ENCODE assay signal across 8 cellular contexts in the genomic region with DNA sequence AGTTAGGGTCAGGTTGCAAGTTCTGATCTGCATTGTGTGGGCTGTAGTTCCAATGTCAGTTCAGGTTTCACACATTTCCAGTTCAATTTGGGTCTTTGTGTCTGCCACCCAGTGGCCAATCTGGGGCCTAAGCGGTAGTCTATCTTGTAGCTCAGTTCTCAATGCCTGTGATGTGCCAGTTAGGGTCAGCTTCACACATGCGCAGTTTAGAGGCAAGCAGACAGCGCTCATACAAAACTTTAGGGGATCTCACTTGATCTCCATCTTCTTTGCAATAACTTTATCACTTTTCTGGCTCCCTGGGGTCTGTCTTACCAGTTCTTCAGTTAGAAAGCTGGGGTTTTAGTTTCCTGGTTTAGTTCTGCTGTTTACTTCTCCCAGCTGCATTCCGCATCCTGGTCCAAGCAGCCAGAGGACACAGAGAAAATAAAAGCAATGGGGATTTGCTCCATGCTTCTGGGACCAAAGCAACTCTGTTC. TPM values are rescaled to one million over a fixed set of nuclear protein-coding genes. Genes with fewer than 3 reads are reported as not detected.
DNase-seq lines count a peak whose midpoint lies in the region; TF ChIP-seq lines count a peak whose summit lies in the region.

No MANE protein-coding gene starts in this region.

- H4K20me1 ChIP-seq in GM23248 (ENCODE audit: insufficient read depth): no peaks in the 10 kb centered on the region

- peak; percentile 77 for TF ChIP-seq CTCF in LNCAP (IDR thresholded peaks at IDR 0.05)
- peak; percentile 57 for TF ChIP-seq CTCF in glutamatergic neuron (IDR thresholded peaks at IDR 0.05; ENCODE audit: partially characterized antibody, unreplicated experiment)
- peak in 1 of 3 donors; percentile 41 for TF ChIP-seq CTCF in ovary (IDR thresholded peaks at IDR 0.05)

- no peaks in the 10 kb centered on the region for H3K4me1 Mint-ChIP-seq in glutamatergic neuron (ENCODE audit: low read depth, unreplicated experiment)

- no peaks in the 10 kb centered on the region for H3F3A ChIP-seq in GM23248 (ENCODE audit: insufficient read depth)

- H3K36me3 Mint-ChIP-seq in glutamatergic neuron (ENCODE audit: unreplicated experiment): peaks cover 12% of the 10 kb centered on the region

- H3K9me3 Mint-ChIP-seq in glutamatergic neuron (ENCODE audit: unreplicated experiment): peaks cover 10% of the 10 kb centered on the region

- H3K9me2 ChIP-seq in GM23248 (ENCODE audit: insufficient read depth): no peaks in the 10 kb centered on the region

- DNase-seq in G401 (ENCODE audit: low spot score) (peak; percentile 91), GM23248 (peak; percentile 89), SIG-M5 (lab: John Stamatoyannopoulos, UW) (peak; percentile 7), glutamatergic neuron (peak; percentile 58), ovary (peak; percentile 31 to 55 (median 42))
- DNase-seq in activated naive CD4-positive, alpha-beta T cell treated with anti-CD3 and anti-CD28 coated beads, Interleukin-2, amount 50 U/mL, for 16 hours: peak; percentile 55

- no peak overlapping the region for H3K4me3 Mint-ChIP-seq in glutamatergic neuron (ENCODE audit: unreplicated experiment)

- H3K79me2 ChIP-seq in GM23248 (ENCODE audit: insufficient read depth): no peaks in the 10 kb centered on the region

- H3K4me2 ChIP-seq in GM23248 (ENCODE audit: unreplicated experiment): peak overlapping the region; percentile 77

- in situ Hi-C loops in G401 (cut with HindIII; ENCODE audit: low sequenced_read_pairs) (no loop called here), GM23248 (cut with MboI) (no loop called here)

- intact Hi-C loops in ovary (cut with DNase I): loop anchor here in 1 of 4 donors (10.0 kb wide), 1 partner anchor 350 kb away; no protein-coding TSS in a partner anchor

- H3K27me3 Mint-ChIP-seq in glutamatergic neuron (ENCODE audit: unreplicated experiment): peaks cover 5% of the 10 kb centered on the region

- H3K27me3 ChIP-seq in GM23248 (replicated peaks; ENCODE audit: insufficient read depth) (no peaks in the 10 kb centered on the region), ovary (no peaks in the 10 kb centered on the region)

- TF ChIP-seq EP300 in ovary (IDR thresholded peaks at IDR 0.05): no peak

- H2AFZ ChIP-seq in GM23248: peak overlapping the region; percentile 87

- H3K9ac ChIP-seq in GM23248: no peak overlapping the region

- H3K9me3 ChIP-seq in GM23248 (ENCODE audit: low read depth): no peaks in the 10 kb centered on the region
- H3K9me3 ChIP-seq in ovary: no peaks in the 10 kb centered on the region

- H3K27ac Mint-ChIP-seq in glutamatergic neuron (ENCODE audit: unreplicated experiment): no peak overlapping the region

- H3K27ac ChIP-seq in GM23248 (no peak overlapping the region), ovary (no peak overlapping the region), urinary bladder (ENCODE audit: low read depth) (no peak overlapping the region)

- H3K4me1 ChIP-seq in GM23248 (ENCODE audit: insufficient read depth) (no peaks in the 10 kb centered on the region), ovary (ENCODE audit: insufficient read depth) (no peaks in the 10 kb centered on the region), urinary bladder (ENCODE audit: insufficient read depth) (no peaks in the 10 kb centered on the region)

- H3K36me3 ChIP-seq in GM23248 (ENCODE audit: low read depth): no peaks in the 10 kb centered on the region
- H3K36me3 ChIP-seq in ovary: no peaks in the 10 kb centered on the region
- H3K36me3 ChIP-seq in urinary bladder (ENCODE audit: insufficient read depth): no peaks in the 10 kb centered on the region

- H3K4me3 ChIP-seq in GM23248 (peak overlapping the region; percentile 55), ovary (no peak overlapping the region), urinary bladder (ENCODE audit: low read depth, low read length) (peak overlapping the region; percentile 22)

- 25 to 28% methylated on average over 4 of the region's 4 CpGs for WGBS in GM23248 (ENCODE audit: low coverage in 1 of 2, low lambda C conversion rate in 2 of 2, missing lambda C conversion rate in 2 of 2), 2 experiments
- 18 to 21% (median 21%) methylated on average over 4 of the region's 4 CpGs for WGBS in ovary, 3 donors
- WGBS in urinary bladder: 17% methylated on average over 4 of the region's 4 CpGs

- no peak for TF ChIP-seq POLR2A in ovary (IDR thresholded peaks at IDR 0.05)

RNA-seq across cellular contexts. Expression of a gene that starts 11.0 kb away (rescaled TPM):
- 32.8 and 35.6 TPM in 2 replicates for total RNA-seq in G401 (2014; rRNA removed; shearing (Covaris generic))
- 23.1 and 23.6 TPM in 2 replicates for total RNA-seq in GM23248 (2014; rRNA removed; shearing (Covaris generic))
- polyA plus RNA-seq in GM23248 (2016; fragmentation: Nextera tagmentation; extraction: Ambion mirVana) (32.3 and 33.1 TPM in 2 replicates), ovary (10 to 100 TPM; 18.7 to 26.6 TPM), urinary bladder (22.7 TPM)
- total RNA-seq in glutamatergic neuron (ENCODE audit: unreplicated experiment) (59.2 TPM), ovary (10 to 100 TPM; 27.1 to 64.8 (median 48.7) TPM), urinary bladder (68.9 TPM)

RNA-seq across cellular contexts. Expression of a gene that starts 22.0 kb away (rescaled TPM):
- total RNA-seq in G401 (2014; rRNA removed; shearing (Covaris generic)): 0.03 and 0.25 TPM in 2 replicates
- 0.13 and 0.86 TPM in 2 replicates for total RNA-seq in GM23248 (2014; rRNA removed; shearing (Covaris generic))
- 0.54 and 0.85 TPM in 2 replicates for polyA plus RNA-seq in GM23248 (2016; fragmentation: Nextera tagmentation; extraction: Ambion mirVana)
- 2.1 TPM for total RNA-seq in glutamatergic neuron (ENCODE audit: unreplicated experiment)
- 1 to 10 TPM in 6 of 7 donors, under 1 TPM in 1; 0.83 to 2.9 (median 1.7) TPM for total RNA-seq in ovary
- 1 to 10 TPM in 1 of 2 donors, under 1 TPM in 1; 0.84 to 1.5 TPM for polyA plus RNA-seq in ovary
- 4.0 TPM for total RNA-seq in urinary bladder
- 1.3 TPM for polyA plus RNA-seq in urinary bladder

Comparison
In these comparisons a context has a peak if more than half of its experiments do, and no peak if none do; other contexts are left out.
1. DNase-seq: peak in every context shown above with its lines; median percentile 91 in G401; 89 in GM23248; 58 in glutamatergic neuron; 55 in activated naive CD4-positive, alpha-beta T cell treated with anti-CD3 and anti-CD28 coated beads, Interleukin-2, amount 50 U/mL, for 16 hours; 42 in ovary; 7 in SIG-M5.